In genomic region chr18:31042068-31042390, GRCh38 we compare ENCODE assay signal across 12 cellular contexts. TPM values are rescaled to one million over a fixed set of nuclear protein-coding genes. Genes with fewer than 3 reads are reported as not detected.
DNase-seq lines count a peak whose midpoint lies in the region; ATAC-seq, FAIRE-seq and TF ChIP-seq lines count a peak whose summit lies in the region.
"Had no signal": no experiment of that assay in that cellular context is flagged by ENCODE, and none has a peak within 500 bp of the region (broad histone marks: within the 10 kb centered on the region; RNA-seq: fewer than 3 reads in every experiment).

No MANE protein-coding gene starts in this region.

- H4K20me1 ChIP-seq in endothelial cell of umbilical vein (replicated peaks; ENCODE audit: control insufficient read depth, extremely low read depth, insufficient read depth, low read length), result no peaks in the 10 kb centered on the region

- H3K27ac ChIP-seq in endothelial cell of umbilical vein (ENCODE audit: insufficient read depth, low read depth, low read length) (no peak overlapping the region), mesodermal cell (ENCODE audit: low read depth, low read length, severe bottlenecking) (no peak overlapping the region), thoracic aorta (peak overlapping the region in 1 of 2 donors; percentile 11)
- H3K27ac ChIP-seq: 22Rv1, PC-9 had no signal

- TF ChIP-seq CTCF in endothelial cell of umbilical vein (IDR thresholded peaks at IDR 0.05; ENCODE audit: extremely low read depth in 1 of 2, insufficient read depth in 1 of 2, low read depth in 1 of 2, low read length in 2 of 2) (no peak), thoracic aorta (IDR thresholded peaks at IDR 0.05) (no peak)

- no peak overlapping the region for H3K9ac ChIP-seq in endothelial cell of umbilical vein (replicated peaks; ENCODE audit: extremely low read depth, insufficient read depth, low read length)

- H3K4me2 ChIP-seq in endothelial cell of umbilical vein (ENCODE audit: insufficient read depth, low read length), result peak overlapping the region; percentile 40
- H3K4me2 ChIP-seq: PC-9 had no signal

- peak overlapping the region in 1 of 3 experiments; percentile 1 for H3K4me3 ChIP-seq in endothelial cell of umbilical vein (replicated peaks in 1 of 3; ENCODE audit: insufficient read depth in 1 of 3, low read depth in 1 of 3, low read length in 3 of 3)
- peak overlapping the region; percentile 48 for H3K4me3 ChIP-seq in mesodermal cell (ENCODE audit: extremely low read depth, insufficient read depth, low read length, poor library complexity, severe bottlenecking)
- peak overlapping the region; percentile 62 for H3K4me3 ChIP-seq in thoracic aorta
- no peak overlapping the region for H3K4me3 ChIP-seq in HAP-1
- H3K4me3 ChIP-seq: PC-9 had no signal

- no peaks in the 10 kb centered on the region for H3K36me3 ChIP-seq in endothelial cell of umbilical vein (ENCODE audit: control insufficient read depth in 2 of 2, extremely low read depth in 1 of 2, insufficient read depth in 2 of 2, low read length in 2 of 2)
- H3K36me3 ChIP-seq in mesodermal cell (ENCODE audit: control insufficient read depth, insufficient read depth, low read length), result no peaks in the 10 kb centered on the region
- no peaks in the 10 kb centered on the region for H3K36me3 ChIP-seq in thoracic aorta
- H3K36me3 ChIP-seq in HAP-1 (replicated peaks), result no peaks in the 10 kb centered on the region

- peak; percentile 28 to 46 for DNase-seq in NCI-H524 (lab: John Stamatoyannopoulos, UW)
- DNase-seq in NCI-H524 treated with DMSO at 0.1 percent for 48 hours (lab: John Stamatoyannopoulos, UW), result no peak
- DNase-seq in endothelial cell of umbilical vein (ENCODE audit: low read depth, low spot score), result no peak
- no peak for DNase-seq in thoracic aorta (ENCODE audit: low spot score)
- DNase-seq in HAP-1 (ENCODE audit: low spot score in 2 of 2), result no peak
- DNase-seq in activated gamma-delta T cell treated with Interleukin-2 at 50 U/mL for 16 hours, result no peak
- DNase-seq in HCEC 1CT, result no peak
- DNase-seq: activated CD4-positive, alpha-beta T cell treated with anti-CD3 and anti-CD28 coated beads, Interleukin-2, amount 10 ng/mL, durations not matched to agents 7 days and 5 days; PC-9 had no signal

- dilution Hi-C loops in endothelial cell of umbilical vein (cut with MboI; ENCODE audit: extremely low pct_ligation_motif_present, low sequenced_read_pairs), result no loop called here

- in situ Hi-C loops in HAP-1 (cut with MboI; ENCODE audit: low sequenced_read_pairs), result no loop called here

- H3K9me1 ChIP-seq in endothelial cell of umbilical vein (replicated peaks; ENCODE audit: control insufficient read depth, extremely low read depth, insufficient read depth, low read length), result no peaks in the 10 kb centered on the region

- no peak for TF ChIP-seq POLR2A in endothelial cell of umbilical vein (IDR thresholded peaks at IDR 0.05; ENCODE audit: low read depth, low read length)

- 1 to 2% methylated on average over 9 to 15 of the region's 16 CpGs for WGBS in mesodermal cell (ENCODE audit: insufficient coverage in 2 of 2), 2 experiments

- H3K27me3 ChIP-seq in endothelial cell of umbilical vein (ENCODE audit: control insufficient read depth in 2 of 2, insufficient read depth in 2 of 2, low read length in 2 of 2) (peaks cover 27 to 49% of the 10 kb centered on the region in 2 experiments), thoracic aorta (replicated peaks; ENCODE audit: insufficient read depth) (no peaks in the 10 kb centered on the region), HAP-1 (ENCODE audit: low read depth) (no peaks in the 10 kb centered on the region)

- peak overlapping the region; percentile 55 for H2AFZ ChIP-seq in endothelial cell of umbilical vein (ENCODE audit: low read depth, low read length)
- H2AFZ ChIP-seq: PC-9 had no signal

- no peak for ATAC-seq in thoracic aorta (ENCODE audit: insufficient number of reproducible peaks, low FRiP score, low read depth)

- FAIRE-seq in endothelial cell of umbilical vein (lab: Jason Lieb, UNC), result no peak
- FAIRE-seq: colon had no signal

- no peaks in the 10 kb centered on the region for H3K79me2 ChIP-seq in endothelial cell of umbilical vein (ENCODE audit: control insufficient read depth, insufficient read depth, low read length)

- peaks cover 3% of the 10 kb centered on the region for H3K4me1 ChIP-seq in endothelial cell of umbilical vein (ENCODE audit: control insufficient read depth, extremely low read depth, insufficient read depth, low read length)
- H3K4me1 ChIP-seq in mesodermal cell (ENCODE audit: control insufficient read depth, insufficient read depth, low read length, poor library complexity, severe bottlenecking), result no peaks in the 10 kb centered on the region
- peaks cover 0 to 17% of the 10 kb centered on the region in 2 donors for H3K4me1 ChIP-seq in thoracic aorta (ENCODE audit: control insufficient read depth in 1 of 2, low read depth in 2 of 2)
- H3K4me1 ChIP-seq in HAP-1, result no peaks in the 10 kb centered on the region

- CTCF ChIA-PET in endothelial cell of umbilical vein (lab: Charles Lee), result no interaction called here

- no TSS peak for BruUV-seq in endothelial cell of umbilical vein (replicated peaks; lab: Mats Ljungman, UMichigan)

- H3K9me3 ChIP-seq in endothelial cell of umbilical vein (replicated peaks; ENCODE audit: control insufficient read depth, insufficient read depth, low read length) (no peaks in the 10 kb centered on the region), mesodermal cell (ENCODE audit: control insufficient read depth, low read length) (no peaks in the 10 kb centered on the region), thoracic aorta (no peaks in the 10 kb centered on the region), HAP-1 (peaks cover 2% of the 10 kb centered on the region)

- intact Hi-C loops in endothelial cell of umbilical vein (cut with micrococcal nuclease), result no loop called here

- POLR2A ChIA-PET in endothelial cell of umbilical vein (lab: Charles Lee), result no interaction called here

TF ChIP-seq in endothelial cell of umbilical vein, 7 proteins besides CTCF, POLR2A, EP300 and RAD21:
- TF ChIP-seq GATA2 (IDR thresholded peaks at IDR 0.05; ENCODE audit: insufficient read depth, insufficient read length, low read depth, low read length), result no peak
- TF ChIP-seq EZH2 (IDR thresholded peaks at IDR 0.05; ENCODE audit: borderline replicate concordance, low read depth, low read length, severe bottlenecking), result peak; percentile 68

RNA-seq across cellular contexts. Expression of gene DSC3, which starts 0.5 kb away (rescaled TPM):
- total RNA-seq in endothelial cell of umbilical vein (0.18 and 0.23 TPM in 2 replicates), thoracic aorta (10 to 100 TPM in 1 of 2 donors, 1 to 10 TPM in 1; 3.0 to 12.9 TPM)
- polyA plus RNA-seq in endothelial cell of umbilical vein, result 0.04 and 0.14 TPM in 2 replicates
- 0.04 and 0.05 TPM in 2 replicates for polyA plus RNA-seq in endothelial cell of umbilical vein (2011; cell fraction: cytosol; rRNA removed)
- polyA plus RNA-seq in endothelial cell of umbilical vein (2011; cell fraction: nucleus; rRNA removed), result 0.14 and 0.15 TPM in 2 replicates
- 0.05 and 0.50 TPM in 2 replicates for polyA plus RNA-seq in endothelial cell of umbilical vein (2012)
- polyA minus RNA-seq in endothelial cell of umbilical vein, result 0.19 TPM in 1 of 2 replicates, not detected in the other
- polyA minus RNA-seq in endothelial cell of umbilical vein (2011; cell fraction: cytosol; rRNA and poly(A)+ RNA removed), result not detected
- polyA minus RNA-seq in endothelial cell of umbilical vein (2011; cell fraction: nucleus; rRNA and poly(A)+ RNA removed), result 0.10 and 0.14 TPM in 2 replicates
- 5.8 TPM for polyA plus RNA-seq in mesodermal cell (2013, experiment 1 of 2)
- polyA plus RNA-seq in mesodermal cell (2013, experiment 2 of 2), result 8.1 TPM
- total RNA-seq: activated CD4-positive, alpha-beta T cell treated with anti-CD3 and anti-CD28 coated beads, Interleukin-2, amount 10 ng/mL, durations not matched to agents 7 days and 5 days; PC-9 had no signal

Comparison
In these comparisons a context has a peak if more than half of its experiments do, and no peak if none do; other contexts are left out.
1. DNase-seq: peak in NCI-H524 (2 of 2); none in NCI-H524 treated with DMSO at 0.1 percent for 48 hours (single experiment), endothelial cell of umbilical vein (single experiment), thoracic aorta (single experiment), HAP-1 (0 of 2), activated gamma-delta T cell treated with Interleukin-2 at 50 U/mL for 16 hours (single experiment) and HCEC 1CT (single experiment).